ENCODE assay signal across 8 cellular contexts in the genomic region with DNA sequence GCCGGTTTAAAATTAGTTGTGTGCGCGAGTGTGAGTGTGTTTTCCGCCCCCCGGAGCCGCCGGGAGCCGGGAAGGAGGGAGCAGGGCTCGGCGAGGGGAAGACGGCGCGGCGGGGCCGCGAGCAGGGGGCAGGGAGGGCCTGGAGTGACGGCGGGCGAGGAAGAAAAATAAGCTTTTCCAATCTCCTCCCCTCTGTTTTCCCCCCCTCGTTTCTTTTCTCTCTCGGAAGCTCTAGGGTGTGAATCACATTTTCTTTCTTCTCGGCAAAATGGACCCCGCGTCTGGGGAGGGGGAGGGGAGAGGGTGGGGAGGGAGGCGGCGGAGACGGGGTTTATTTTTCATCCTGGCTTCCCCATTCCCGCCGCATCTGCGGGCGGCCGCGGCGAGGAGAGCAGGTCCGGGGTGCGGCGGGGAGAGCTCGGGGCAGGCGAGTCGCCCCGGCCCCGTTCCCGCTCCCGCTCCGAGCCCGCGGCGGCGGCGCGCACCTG. TPM values are rescaled to one million over a fixed set of nuclear protein-coding genes. Genes with fewer than 3 reads are reported as not detected.
DNase-seq lines count a peak whose midpoint lies in the region; ATAC-seq and TF ChIP-seq lines count a peak whose summit lies in the region.

No MANE protein-coding gene starts in this region.

- peak overlapping the region; percentile 100 for H3K27ac ChIP-seq in CD4-positive, alpha-beta memory T cell (ENCODE audit: low read depth, low read length)
- H3K27ac ChIP-seq in left ventricle myocardium inferior (replicated peaks) (peak overlapping the region; percentile 100), upper lobe of left lung (peak overlapping the region; percentile 100)

- intact Hi-C loops in CD4-positive, alpha-beta memory T cell (cut with micrococcal nuclease): loop anchor here (1.0 to 5.0 kb wide), 3 partner anchors 11 to 390 kb away; partner anchors contain the start of genes SRF and TBCC
- intact Hi-C loops in left ventricle myocardium inferior (cut with micrococcal nuclease): no loop called here
- intact Hi-C loops in posterior vena cava (cut with DNase I): loop anchor here in 1 of 2 donors (5.0 kb wide), 1 partner anchor 35 kb away; the partner anchor contains the start of gene TBCC

- no peak for TF ChIP-seq EP300 in upper lobe of left lung (IDR thresholded peaks at IDR 0.05)

- peak overlapping the region; percentile 80 to 88 for H3K4me3 ChIP-seq in CD4-positive, alpha-beta memory T cell (ENCODE audit: low read length in 2 of 2)
- peak overlapping the region; percentile 96 for H3K4me3 ChIP-seq in left ventricle myocardium inferior
- peak overlapping the region; percentile 65 to 72 (median 72) for H3K4me3 ChIP-seq in upper lobe of left lung

- peak overlapping the region; percentile 95 to 100 (median 99) for H3K4me3 Mint-ChIP-seq in CD4-positive, alpha-beta memory T cell
- peak overlapping the region; percentile 97 for H3K4me3 Mint-ChIP-seq in T-helper 1 cell treated with Interleukin-12 subunit alpha and Interleukin-12 subunit beta and Interleukin-4 antibody, amounts not matched to agents 30 μg/mL and 1 μg/mL, for 36 hours

- no peaks in the 10 kb centered on the region for H3K9me3 ChIP-seq in CD4-positive, alpha-beta memory T cell (ENCODE audit: control insufficient read depth in 1 of 2, low read length in 2 of 2)
- no peaks in the 10 kb centered on the region for H3K9me3 ChIP-seq in left ventricle myocardium inferior (replicated peaks)
- H3K9me3 ChIP-seq in upper lobe of left lung: no peaks in the 10 kb centered on the region

- peak overlapping the region in 6 of 7 donors; percentile 100 for H3K27ac Mint-ChIP-seq in CD4-positive, alpha-beta memory T cell
- peak overlapping the region; percentile 100 for H3K27ac Mint-ChIP-seq in T-helper 1 cell treated with Interleukin-12 subunit alpha and Interleukin-12 subunit beta and Interleukin-4 antibody, amounts not matched to agents 30 μg/mL and 1 μg/mL, for 36 hours

- TF ChIP-seq CTCF in left ventricle myocardium inferior (IDR thresholded peaks at IDR 0.05; ENCODE audit: borderline replicate concordance) (no peak), upper lobe of left lung (IDR thresholded peaks at IDR 0.05) (no peak)

- DNase-seq in CD4-positive, alpha-beta memory T cell: peak; percentile 82 to 87 (median 82)
- DNase-seq in NCI-H1105 treated with DMSO at 0.1 percent for 48 hours (lab: John Stamatoyannopoulos, UW) (peak; percentile 79), amniotic epithelial cell (ENCODE audit: low read depth) (peak; percentile 88), left ventricle myocardium inferior (peak; percentile 77), posterior vena cava (ENCODE audit: low spot score) (peak; percentile 96), upper lobe of left lung (peak; percentile 67 to 95)

- TF ChIP-seq POLR2A in upper lobe of left lung (IDR thresholded peaks at IDR 0.05): peak in 3 of 4 donors; percentile 19 to 88 (median 88)

- H3K36me3 ChIP-seq in CD4-positive, alpha-beta memory T cell (ENCODE audit: insufficient read depth, low read length): no peaks in the 10 kb centered on the region
- no peaks in the 10 kb centered on the region for H3K36me3 ChIP-seq in left ventricle myocardium inferior
- no peaks in the 10 kb centered on the region for H3K36me3 ChIP-seq in upper lobe of left lung

- peaks cover 0 to 2% (median 0%) of the 10 kb centered on the region in 8 donors for H3K9me3 Mint-ChIP-seq in CD4-positive, alpha-beta memory T cell
- no peaks in the 10 kb centered on the region for H3K9me3 Mint-ChIP-seq in T-helper 1 cell treated with Interleukin-12 subunit alpha and Interleukin-12 subunit beta and Interleukin-4 antibody, amounts not matched to agents 30 μg/mL and 1 μg/mL, for 36 hours

- peaks cover 68% of the 10 kb centered on the region for H3K4me1 ChIP-seq in CD4-positive, alpha-beta memory T cell (ENCODE audit: insufficient read depth, low read length)
- H3K4me1 ChIP-seq in left ventricle myocardium inferior (peaks cover 59% of the 10 kb centered on the region), upper lobe of left lung (peaks cover 26 to 46% (median 27%) of the 10 kb centered on the region in 4 donors)

- peaks cover 0 to 1% of the 10 kb centered on the region in 2 donors for H3K27me3 Mint-ChIP-seq in CD4-positive, alpha-beta memory T cell
- H3K27me3 Mint-ChIP-seq in T-helper 1 cell treated with Interleukin-12 subunit alpha and Interleukin-12 subunit beta and Interleukin-4 antibody, amounts not matched to agents 30 μg/mL and 1 μg/mL, for 36 hours (ENCODE audit: low read depth): no peaks in the 10 kb centered on the region

- H3K4me1 Mint-ChIP-seq in CD4-positive, alpha-beta memory T cell: peaks cover 20 to 46% (median 28%) of the 10 kb centered on the region in 4 donors
- peaks cover 24% of the 10 kb centered on the region for H3K4me1 Mint-ChIP-seq in T-helper 1 cell treated with Interleukin-12 subunit alpha and Interleukin-12 subunit beta and Interleukin-4 antibody, amounts not matched to agents 30 μg/mL and 1 μg/mL, for 36 hours (ENCODE audit: low read depth)

- 0 to 1% methylated on average over 30 to 33 of the region's 51 CpGs for WGBS in upper lobe of left lung, 2 donors

- POLR2A ChIA-PET in CD4-positive, alpha-beta memory T cell (lab: Charles Lee; ENCODE audit: partially characterized antibody): interaction anchor here (0.5 to 34.2 kb wide), 42 partner anchors 11 to 1465 kb away, joined by 3 to 1692 read pairs (median 5); partner anchors contain the start of genes ABCC10, CNPY3, PEX6 and PPP2R5D

- H3K36me3 Mint-ChIP-seq in CD4-positive, alpha-beta memory T cell: peaks cover 0 to 27% of the 10 kb centered on the region in 2 donors
- H3K36me3 Mint-ChIP-seq in T-helper 1 cell treated with Interleukin-12 subunit alpha and Interleukin-12 subunit beta and Interleukin-4 antibody, amounts not matched to agents 30 μg/mL and 1 μg/mL, for 36 hours (ENCODE audit: low read depth): peaks cover 20% of the 10 kb centered on the region

- ATAC-seq in GM21619 (IDR thresholded peaks at IDR 0.05; ENCODE audit: unreplicated experiment) (peak; percentile 15), upper lobe of left lung (ENCODE audit: low FRiP score in 2 of 2) (peak; percentile 87)

- CTCF ChIA-PET in CD4-positive, alpha-beta memory T cell (lab: Charles Lee; ENCODE audit: partially characterized antibody): interaction anchor here (0.8 to 3.0 kb wide), 6 partner anchors 9 to 56 kb away, joined by 3 to 11 read pairs (median 4); partner anchors contain the start of gene TBCC

- no peaks in the 10 kb centered on the region for H3K27me3 ChIP-seq in CD4-positive, alpha-beta memory T cell (ENCODE audit: insufficient read depth, low read length)
- H3K27me3 ChIP-seq in left ventricle myocardium inferior (ENCODE audit: low read depth): no peaks in the 10 kb centered on the region
- no peaks in the 10 kb centered on the region for H3K27me3 ChIP-seq in upper lobe of left lung

RNA-seq across cellular contexts. Expression of gene BICRAL, which starts 0.9 kb away (rescaled TPM):
- 10 to 100 TPM; 36.4 to 38.5 TPM for total RNA-seq in CD4-positive, alpha-beta memory T cell
- polyA plus RNA-seq in CD4-positive, alpha-beta memory T cell: 1 to 10 TPM; 2.4 to 6.1 TPM
- 12.0 TPM for total RNA-seq in left ventricle myocardium inferior
- total RNA-seq in posterior vena cava: 10 to 100 TPM; 16.9 to 18.5 TPM
- 10 to 100 TPM; 11.1 to 23.8 (median 14.9) TPM for total RNA-seq in upper lobe of left lung

RNA-seq across cellular contexts. Expression of gene TBCC, which starts 36.8 kb away (rescaled TPM):
- total RNA-seq in CD4-positive, alpha-beta memory T cell: 10 to 100 TPM; 57.4 to 64.4 TPM
- polyA plus RNA-seq in CD4-positive, alpha-beta memory T cell: 100 to 1,000 TPM in 1 of 2 donors, 10 to 100 TPM in 1; 75.6 to 138 TPM
- total RNA-seq in left ventricle myocardium inferior (12.8 TPM), posterior vena cava (10 to 100 TPM; 13.9 to 16.2 TPM), upper lobe of left lung (10 to 100 TPM; 14.3 to 34.7 (median 24.2) TPM)

Comparison
In these comparisons a context has a peak if more than half of its experiments do, and no peak if none do; other contexts are left out.
1. Peak in every context shown above with its lines: DNase-seq, ATAC-seq, H3K4me3 ChIP-seq and H3K27ac ChIP-seq.